14 cellular contexts compared by ENCODE assay signal in genomic region chr3:69384379-69384778, GRCh38. TPM values are rescaled to one million over a fixed set of nuclear protein-coding genes. Genes with fewer than 3 reads are reported as not detected.
A peak's percentile ranks its signal among the peaks of the same experiment; 100 is the strongest.
DNase-seq lines count a peak whose midpoint lies in the region; ATAC-seq and TF ChIP-seq lines count a peak whose summit lies in the region.
"Had no signal": no experiment of that assay in that cellular context is flagged by ENCODE, and none has a peak within 500 bp of the region (broad histone marks: within the 10 kb centered on the region; RNA-seq: fewer than 3 reads in every experiment).

No MANE protein-coding gene starts in this region.

- no peak overlapping the region for H3K27ac ChIP-seq in SJCRH30
- H3K27ac ChIP-seq: Peyer's patch had no signal

- H3K27ac Mint-ChIP-seq in Caco-2 (ENCODE audit: unreplicated experiment), result no peak overlapping the region
- H3K27ac Mint-ChIP-seq in activated naive CD8-positive, alpha-beta T cell treated with anti-CD3 and anti-CD28 coated beads, Interleukin-2, amount 50 U/mL, for 24 hours, result no peak overlapping the region
- H3K27ac Mint-ChIP-seq in immature natural killer cell, result peak overlapping the region in 2 of 6 donors; percentile 28 to 60
- H3K27ac Mint-ChIP-seq: activated CD4-positive, alpha-beta memory T cell treated with anti-CD3 and anti-CD28 coated beads for 36 hours had no signal

- no peak overlapping the region for H3K4me3 ChIP-seq in Caco-2 (ENCODE audit: low read depth, low read length)
- peak overlapping the region; percentile 84 for H3K4me3 ChIP-seq in skeletal muscle satellite cell (ENCODE audit: low read length)
- H3K4me3 ChIP-seq in SJCRH30, result no peak overlapping the region

- H3K4me3 Mint-ChIP-seq in Caco-2 (ENCODE audit: unreplicated experiment), result peak overlapping the region; percentile 76
- peak overlapping the region; percentile 58 for H3K4me3 Mint-ChIP-seq in activated naive CD8-positive, alpha-beta T cell treated with anti-CD3 and anti-CD28 coated beads, Interleukin-2, amount 50 U/mL, for 24 hours
- peak overlapping the region; percentile 87 to 96 (median 88) for H3K4me3 Mint-ChIP-seq in immature natural killer cell
- H3K4me3 Mint-ChIP-seq: activated CD4-positive, alpha-beta memory T cell treated with anti-CD3 and anti-CD28 coated beads for 36 hours had no signal

- DNase-seq in Caco-2 (no peak), immature natural killer cell (no peak), T-helper 2 cell (no peak), SJCRH30 (no peak), NCI-H1048 (lab: John Stamatoyannopoulos, UW) (no peak)
- no peak for DNase-seq in activated naive CD8-positive, alpha-beta T cell treated with anti-CD3 and anti-CD28 coated beads, Interleukin-2, amount 50 U/mL, for 24 hours
- DNase-seq: activated CD4-positive, alpha-beta memory T cell treated with anti-CD3 and anti-CD28 coated beads for 36 hours; activated effector memory CD4-positive, alpha-beta T cell treated with Interleukin-2 at 50 U/mL for 16 hours; NCI-H1436; occipital lobe; Peyer's patch had no signal

- H3K9me3 ChIP-seq in Caco-2 (no peaks in the 10 kb centered on the region), skeletal muscle satellite cell (replicated peaks; ENCODE audit: low read length) (no peaks in the 10 kb centered on the region), SJCRH30 (replicated peaks) (no peaks in the 10 kb centered on the region)
- H3K9me3 ChIP-seq: Peyer's patch had no signal

- peak overlapping the region; percentile 71 for H3K9ac ChIP-seq in skeletal muscle satellite cell (ENCODE audit: low read depth, low read length)

- no peak for ATAC-seq in activated naive CD8-positive, alpha-beta T cell treated with anti-CD3 and anti-CD28 coated beads, Interleukin-2, amount 50 U/mL, for 24 hours
- ATAC-seq in HG02981 (IDR thresholded peaks at IDR 0.05; ENCODE audit: unreplicated experiment), result no peak
- ATAC-seq: left lobe of liver had no signal

- H3K27me3 ChIP-seq in Caco-2 (replicated peaks; ENCODE audit: control insufficient read depth, insufficient read depth, low read length), result peaks cover 1% of the 10 kb centered on the region; the same call in 1 of the 2 replicates
- peaks cover 10% of the 10 kb centered on the region for H3K27me3 ChIP-seq in skeletal muscle satellite cell (ENCODE audit: control insufficient read depth, insufficient read depth, low read length)
- H3K27me3 ChIP-seq in SJCRH30, result no peaks in the 10 kb centered on the region
- H3K27me3 ChIP-seq: Peyer's patch had no signal

- no peaks in the 10 kb centered on the region for H3K36me3 ChIP-seq in Caco-2 (ENCODE audit: control insufficient read depth, insufficient read depth, low read length)
- no peaks in the 10 kb centered on the region for H3K36me3 ChIP-seq in skeletal muscle satellite cell (ENCODE audit: insufficient read depth, low read length)
- no peaks in the 10 kb centered on the region for H3K36me3 ChIP-seq in SJCRH30
- H3K36me3 ChIP-seq: Peyer's patch had no signal

- H3K27me3 Mint-ChIP-seq in Caco-2 (ENCODE audit: insufficient read depth, unreplicated experiment) (no peaks in the 10 kb centered on the region), immature natural killer cell (ENCODE audit: low read depth in 3 of 3) (peaks cover 6 to 24% (median 9%) of the 10 kb centered on the region in 3 donors)
- peaks cover 54% of the 10 kb centered on the region for H3K27me3 Mint-ChIP-seq in activated naive CD8-positive, alpha-beta T cell treated with anti-CD3 and anti-CD28 coated beads, Interleukin-2, amount 50 U/mL, for 24 hours

- H3K4me2 ChIP-seq in skeletal muscle satellite cell (ENCODE audit: low read length), result peak overlapping the region; percentile 97

- TF ChIP-seq CTCF in Caco-2 (IDR thresholded peaks at IDR 0.05; ENCODE audit: insufficient read depth in 1 of 2, low read depth in 1 of 2, low read length in 1 of 2, severe bottlenecking in 1 of 2, unreplicated experiment in 1 of 2), result no peak

- H3K4me1 ChIP-seq in Caco-2 (peaks cover 5% of the 10 kb centered on the region; the same call in 1 of the 2 replicates), skeletal muscle satellite cell (ENCODE audit: control insufficient read depth, insufficient read depth, low read length) (peaks cover 14% of the 10 kb centered on the region), SJCRH30 (no peaks in the 10 kb centered on the region)

- BruUV-seq in Caco-2 (replicated peaks; lab: Mats Ljungman, UMichigan), result no TSS peak

- no peaks in the 10 kb centered on the region for H3K9me3 Mint-ChIP-seq in Caco-2 (ENCODE audit: unreplicated experiment)
- no peaks in the 10 kb centered on the region for H3K9me3 Mint-ChIP-seq in activated naive CD8-positive, alpha-beta T cell treated with anti-CD3 and anti-CD28 coated beads, Interleukin-2, amount 50 U/mL, for 24 hours
- H3K9me3 Mint-ChIP-seq in immature natural killer cell, result peaks cover 0 to 3% (median 0%) of the 10 kb centered on the region in 6 donors
- H3K9me3 Mint-ChIP-seq: activated CD4-positive, alpha-beta memory T cell treated with anti-CD3 and anti-CD28 coated beads for 36 hours had no signal

- CTCF ChIA-PET in Caco-2 (lab: Charles Lee), result no interaction called here

- intact Hi-C loops in Caco-2 (cut with micrococcal nuclease; ENCODE audit: unreplicated experiment), result no loop called here

- POLR2A ChIA-PET in Caco-2 (lab: Charles Lee), result no interaction called here

- H3K4me1 Mint-ChIP-seq in Caco-2 (ENCODE audit: low read depth, unreplicated experiment) (no peaks in the 10 kb centered on the region), immature natural killer cell (peaks cover 24 to 46% of the 10 kb centered on the region in 2 donors)
- peaks cover 10% of the 10 kb centered on the region for H3K4me1 Mint-ChIP-seq in activated naive CD8-positive, alpha-beta T cell treated with anti-CD3 and anti-CD28 coated beads, Interleukin-2, amount 50 U/mL, for 24 hours

- no peaks in the 10 kb centered on the region for H3K36me3 Mint-ChIP-seq in Caco-2 (ENCODE audit: insufficient read depth, unreplicated experiment)
- no peaks in the 10 kb centered on the region for H3K36me3 Mint-ChIP-seq in activated naive CD8-positive, alpha-beta T cell treated with anti-CD3 and anti-CD28 coated beads, Interleukin-2, amount 50 U/mL, for 24 hours (ENCODE audit: low read depth)
- H3K36me3 Mint-ChIP-seq in immature natural killer cell, result no peaks in the 10 kb centered on the region
- H3K36me3 Mint-ChIP-seq: activated CD4-positive, alpha-beta memory T cell treated with anti-CD3 and anti-CD28 coated beads for 36 hours had no signal

RNA-seq across cellular contexts. Expression of gene FRMD4B, which starts 1.5 kb away (rescaled TPM):
- 43.2 and 47.5 TPM in 2 replicates for total RNA-seq in Caco-2 (2022)
- polyA plus RNA-seq in immature natural killer cell, result 10 to 100 TPM in 1 of 3 donors, 1 to 10 TPM in 2; 1.3 to 16.1 (median 5.4) TPM
- total RNA-seq in skeletal muscle satellite cell (2012; rRNA removed), result 1.1 and 1.8 TPM in 2 replicates
- 3.8 and 4.4 TPM in 2 replicates for total RNA-seq in SJCRH30 (2014; rRNA removed; shearing (Covaris generic))
